ENCODE assay signal across 1 cellular context in genomic region chr16:30064746-30065111, GRCh38.
A peak's percentile ranks its signal among the peaks of the same experiment; 100 is the strongest.
TF ChIP-seq lines count a peak whose summit lies in the region.

No MANE protein-coding gene starts in this region.

TF ChIP-seq in K562, 482 proteins besides CTCF, POLR2A, EP300 and RAD21:
- TF ChIP-seq MITF (IDR thresholded peaks at IDR 0.05) (peak; percentile 32; the same call in 1 of the 2 replicates), TSC22D4 (tag; IDR thresholded peaks at IDR 0.05) (no peak), NFRKB (IDR thresholded peaks at IDR 0.05; ENCODE audit: low read depth) (0 out of 2 replicates have a peak, but pooled peaks have one; percentile 15), TEAD4 (IDR thresholded peaks at IDR 0.05; ENCODE audit: low read length) (no peak), TEAD4 (CRISPR knock-in tag; IDR thresholded peaks at IDR 0.05; ENCODE audit: borderline replicate concordance) (no peak), ZBTB34 (CRISPR knock-in tag; IDR thresholded peaks at IDR 0.05) (0 out of 2 replicates have a peak, but pooled peaks have one; percentile 20), ILF3 (IDR thresholded peaks at IDR 0.05; ENCODE audit: borderline replicate concordance) (no peak), YY1 (IDR thresholded peaks at IDR 0.05; ENCODE audit: borderline replicate concordance in 1 of 3, control insufficient read depth in 1 of 3, extremely low read depth in 1 of 3, insufficient read depth in 3 of 3, insufficient read length in 1 of 3, insufficient replicate concordance in 2 of 3, low read depth in 1 of 3, low read length in 2 of 3) (peak in 1 of 3 experiments; percentile 6), RBM15 (IDR thresholded peaks at IDR 0.05; ENCODE audit: insufficient read depth, low read length) (no peak), ZNF561 (CRISPR knock-in tag; conservative IDR thresholded peaks at IDR 0.05) (no peak)
- TF ChIP-seq, protein P1, sequence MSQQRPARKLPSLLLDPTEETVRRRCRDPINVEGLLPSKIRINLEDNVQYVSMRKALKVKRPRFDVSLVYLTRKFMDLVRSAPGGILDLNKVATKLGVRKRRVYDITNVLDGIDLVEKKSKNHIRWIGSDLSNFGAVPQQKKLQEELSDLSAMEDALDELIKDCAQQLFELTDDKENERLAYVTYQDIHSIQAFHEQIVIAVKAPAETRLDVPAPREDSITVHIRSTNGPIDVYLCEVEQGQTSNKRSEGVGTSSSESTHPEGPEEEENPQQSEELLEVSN (IDR thresholded peaks at IDR 0.05; ENCODE audit: borderline replicate concordance in 1 of 2, extremely low read depth in 1 of 2, insufficient read depth in 1 of 2, insufficient read length in 1 of 2, low read depth in 1 of 2, low read length in 1 of 2, poor library complexity in 1 of 2, severe bottlenecking in 1 of 2), result peak in 1 of 2 experiments; percentile 5
- TF ChIP-seq, protein P2, sequence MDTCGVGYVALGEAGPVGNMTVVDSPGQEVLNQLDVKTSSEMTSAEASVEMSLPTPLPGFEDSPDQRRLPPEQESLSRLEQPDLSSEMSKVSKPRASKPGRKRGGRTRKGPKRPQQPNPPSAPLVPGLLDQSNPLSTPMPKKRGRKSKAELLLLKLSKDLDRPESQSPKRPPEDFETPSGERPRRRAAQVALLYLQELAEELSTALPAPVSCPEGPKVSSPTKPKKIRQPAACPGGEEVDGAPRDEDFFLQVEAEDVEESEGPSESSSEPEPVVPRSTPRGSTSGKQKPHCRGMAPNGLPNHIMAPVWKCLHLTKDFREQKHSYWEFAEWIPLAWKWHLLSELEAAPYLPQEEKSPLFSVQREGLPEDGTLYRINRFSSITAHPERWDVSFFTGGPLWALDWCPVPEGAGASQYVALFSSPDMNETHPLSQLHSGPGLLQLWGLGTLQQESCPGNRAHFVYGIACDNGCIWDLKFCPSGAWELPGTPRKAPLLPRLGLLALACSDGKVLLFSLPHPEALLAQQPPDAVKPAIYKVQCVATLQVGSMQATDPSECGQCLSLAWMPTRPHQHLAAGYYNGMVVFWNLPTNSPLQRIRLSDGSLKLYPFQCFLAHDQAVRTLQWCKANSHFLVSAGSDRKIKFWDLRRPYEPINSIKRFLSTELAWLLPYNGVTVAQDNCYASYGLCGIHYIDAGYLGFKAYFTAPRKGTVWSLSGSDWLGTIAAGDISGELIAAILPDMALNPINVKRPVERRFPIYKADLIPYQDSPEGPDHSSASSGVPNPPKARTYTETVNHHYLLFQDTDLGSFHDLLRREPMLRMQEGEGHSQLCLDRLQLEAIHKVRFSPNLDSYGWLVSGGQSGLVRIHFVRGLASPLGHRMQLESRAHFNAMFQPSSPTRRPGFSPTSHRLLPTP (IDR thresholded peaks at IDR 0.05; ENCODE audit: borderline replicate concordance, extremely low read depth, insufficient read length), result no peak
